Comparison of ENCODE assay signal across 13 cellular contexts in genomic region chr2:20465716-20466391, GRCh38. TPM values are rescaled to one million over a fixed set of nuclear protein-coding genes. Genes with fewer than 3 reads are reported as not detected.
DNase-seq lines count a peak whose midpoint lies in the region; ATAC-seq, FAIRE-seq and TF ChIP-seq lines count a peak whose summit lies in the region.
"Had no signal": no experiment of that assay in that cellular context is flagged by ENCODE, and none has a peak within 500 bp of the region (broad histone marks: within the 10 kb centered on the region; RNA-seq: fewer than 3 reads in every experiment).

No MANE protein-coding gene starts in this region.

- no peaks in the 10 kb centered on the region for H3K36me3 ChIP-seq in astrocyte (ENCODE audit: insufficient read depth, low read length)
- H3K36me3 ChIP-seq: BLaER1 treated with 17β-estradiol and CSF1 and Interleukin-3, amounts not matched to agents 10 nM and 100 nM had no signal

- POLR2A ChIA-PET in A549 (lab: Yijun Ruan, JAX), result no interaction called here

- H3K4me3 ChIP-seq in A549, result no peak overlapping the region
- H3K4me3 ChIP-seq in astrocyte (ENCODE audit: insufficient read depth, low read depth, low read length), result no peak overlapping the region
- H3K4me3 ChIP-seq: BLaER1 treated with 17β-estradiol and CSF1 and Interleukin-3, amounts not matched to agents 10 nM and 100 nM had no signal

- H3K79me2 ChIP-seq in astrocyte (ENCODE audit: insufficient read depth, low read length), result no peaks in the 10 kb centered on the region

- H3K36me3 Mint-ChIP-seq in astrocyte (ENCODE audit: low read depth, unreplicated experiment), result peaks cover 4% of the 10 kb centered on the region

- H3K27me3 Mint-ChIP-seq in astrocyte (ENCODE audit: low read depth, unreplicated experiment), result peaks cover 9% of the 10 kb centered on the region

- H3K9me3 ChIP-seq in A549 (no peaks in the 10 kb centered on the region; the same call in 2 of the 3 replicates), astrocyte (ENCODE audit: insufficient read depth, low read depth, low read length) (no peaks in the 10 kb centered on the region)
- H3K9me3 ChIP-seq: BLaER1 treated with 17β-estradiol and CSF1 and Interleukin-3, amounts not matched to agents 10 nM and 100 nM had no signal

- H3K4me2 ChIP-seq in A549 (no peak overlapping the region), astrocyte (ENCODE audit: low read length) (no peak overlapping the region)
- H3K4me2 ChIP-seq: BLaER1 treated with 17β-estradiol and CSF1 and Interleukin-3, amounts not matched to agents 10 nM and 100 nM; KMS-11 had no signal

- H3K9me3 Mint-ChIP-seq in astrocyte (ENCODE audit: unreplicated experiment), result peaks cover 15% of the 10 kb centered on the region
- H3K9me3 Mint-ChIP-seq: natural killer cell treated with Interleukin-12 subunit alpha and Interleukin-12 subunit beta and Interleukin-15 and Interleukin-18, amount 100 ng/mL, for 72 hours had no signal

- 85% methylated on average over 4 of the region's 4 CpGs for WGBS in A549 (ENCODE audit: missing lambda C conversion rate)

- no peak overlapping the region for H2AFZ ChIP-seq in astrocyte (ENCODE audit: low read depth, low read length)

- no peak for TF ChIP-seq EP300 in A549 (IDR thresholded peaks at IDR 0.05)

- H3K27ac Mint-ChIP-seq in astrocyte (ENCODE audit: unreplicated experiment), result peak overlapping the region; percentile 17
- H3K27ac Mint-ChIP-seq: H9; natural killer cell treated with Interleukin-12 subunit alpha and Interleukin-12 subunit beta and Interleukin-15 and Interleukin-18, amount 100 ng/mL, for 72 hours had no signal

- H3K27me3 ChIP-seq in astrocyte (ENCODE audit: insufficient read depth, low read length), result no peaks in the 10 kb centered on the region
- H3K27me3 ChIP-seq: BLaER1 treated with 17β-estradiol and CSF1 and Interleukin-3, amounts not matched to agents 10 nM and 100 nM had no signal

- H3K4me1 ChIP-seq in A549 (no peaks in the 10 kb centered on the region), astrocyte (ENCODE audit: insufficient read depth, low read length) (peaks cover 7% of the 10 kb centered on the region)
- H3K4me1 ChIP-seq: BLaER1 treated with 17β-estradiol and CSF1 and Interleukin-3, amounts not matched to agents 10 nM and 100 nM had no signal

- 0 out of 6 replicates have a peak, but pooled peaks of 1 of the 2 experiments have one; percentile 47 for ATAC-seq in A549
- ATAC-seq in GM19328 (IDR thresholded peaks at IDR 0.05; ENCODE audit: unreplicated experiment), result no peak
- ATAC-seq: natural killer cell treated with Interleukin-12 subunit alpha and Interleukin-12 subunit beta and Interleukin-15 and Interleukin-18, amount 100 ng/mL, for 72 hours had no signal

- peaks cover 3% of the 10 kb centered on the region for H3K4me1 Mint-ChIP-seq in astrocyte (ENCODE audit: low read depth, unreplicated experiment)

- no peak overlapping the region for H3K27ac ChIP-seq in A549
- no peak overlapping the region for H3K27ac ChIP-seq in astrocyte (ENCODE audit: low read depth, low read length)
- H3K27ac ChIP-seq: BLaER1 treated with 17β-estradiol and CSF1 and Interleukin-3, amounts not matched to agents 10 nM and 100 nM; KMS-11 had no signal

- TF ChIP-seq CTCF in A549 (IDR thresholded peaks at IDR 0.05) (no peak), astrocyte (IDR thresholded peaks at IDR 0.05; ENCODE audit: insufficient read depth, low read depth, low read length) (no peak)

- no peak overlapping the region for H3K9ac ChIP-seq in astrocyte (ENCODE audit: low read length)
- H3K9ac ChIP-seq: BLaER1 treated with 17β-estradiol and CSF1 and Interleukin-3, amounts not matched to agents 10 nM and 100 nM; KMS-11 had no signal

- no peak overlapping the region for H3K4me3 Mint-ChIP-seq in astrocyte (ENCODE audit: unreplicated experiment)
- H3K4me3 Mint-ChIP-seq: H9; natural killer cell treated with Interleukin-12 subunit alpha and Interleukin-12 subunit beta and Interleukin-15 and Interleukin-18, amount 100 ng/mL, for 72 hours had no signal

- TF ChIP-seq RAD21 in A549 (conservative IDR thresholded peaks at IDR 0.05 in 1 of 2, IDR thresholded peaks at IDR 0.05 in 1 of 2), result no peak

- CTCF ChIA-PET in A549 (lab: Yijun Ruan, JAX), result interaction anchor here (1.0 to 1.3 kb wide), 5 partner anchors 13 to 170 kb away, joined by 3 to 6 read pairs (median 3); no protein-coding TSS in a partner anchor

- DNase-seq in A549 (ENCODE audit: low read depth in 1 of 2, low spot score in 1 of 2) (no peak), NCI-H1436 (lab: John Stamatoyannopoulos, UW) (peak; percentile 16), astrocyte (ENCODE audit: low read depth) (no peak), myocyte (ENCODE audit: low read depth) (peak; percentile 37), T-helper 2 cell (no peak), DMS53 (lab: John Stamatoyannopoulos, UW) (no peak), NCI-H187 treated with DMSO at 0.1 percent for 48 hours (lab: John Stamatoyannopoulos, UW) (no peak)
- DNase-seq: H9; stimulated activated naive CD4-positive, alpha-beta T cell had no signal

- no peaks in the 10 kb centered on the region for H4K20me1 ChIP-seq in astrocyte (ENCODE audit: insufficient read depth, low read length)
- H4K20me1 ChIP-seq: BLaER1 treated with 17β-estradiol and CSF1 and Interleukin-3, amounts not matched to agents 10 nM and 100 nM had no signal

- FAIRE-seq in A549 (lab: Jason Lieb, UNC) (no peak), astrocyte (lab: Jason Lieb, UNC) (no peak)

- TF ChIP-seq POLR2A in A549 (IDR thresholded peaks at IDR 0.05; ENCODE audit: low read length), result no peak

TF ChIP-seq in A549, 52 proteins besides CTCF, POLR2A, EP300 and RAD21:
- TF ChIP-seq MAFK (IDR thresholded peaks at IDR 0.05; ENCODE audit: partially characterized antibody) (peak; percentile 54), CBX2 (IDR thresholded peaks at IDR 0.05; ENCODE audit: borderline replicate concordance, low read depth) (no peak)
TF ChIP-seq in A549: peak in this region for 1.

RNA-seq across cellular contexts. Expression of gene RHOB, which starts 19.0 kb away (rescaled TPM):
- polyA plus RNA-seq in A549 (2011; rRNA removed), result 110 and 157 TPM in 2 replicates
- 188 and 248 TPM in 2 replicates for polyA plus RNA-seq in A549 (2012; cell fraction: cytosol; rRNA removed)
- 254 and 349 TPM in 2 replicates for polyA plus RNA-seq in A549 (2012; cell fraction: nucleus; rRNA removed)
- polyA plus RNA-seq in A549 (2017; fragmentation: RNase III; extraction: RNeasy Plus Mini Kit Qiagen cat#74134 plus additional on column Dnase treatment), result 84.5 to 99.9 TPM (median 87.1 TPM) in 3 replicates
- polyA minus RNA-seq in A549 (2011; rRNA and poly(A)+ RNA removed), result 40.0 and 55.9 TPM in 2 replicates
- 161 and 173 TPM in 2 replicates for total RNA-seq in astrocyte
- total RNA-seq in myocyte, result 84.0 and 150 TPM in 2 replicates
- polyA plus RNA-seq in myocyte (2012), result 142 TPM

Comparison
In these comparisons a context has a peak if more than half of its experiments do, and no peak if none do; other contexts are left out.
1. DNase-seq: peak in NCI-H1436 (single experiment) and myocyte (single experiment); none in A549 (0 of 2), astrocyte (single experiment), T-helper 2 cell (0 of 5), DMS53 (single experiment) and NCI-H187 treated with DMSO at 0.1 percent for 48 hours (single experiment).